Comparison of ENCODE assay signal across 8 cellular contexts in genomic region chr12:66708704-66709443, GRCh38.
DNase-seq lines count a peak whose midpoint lies in the region; ATAC-seq and TF ChIP-seq lines count a peak whose summit lies in the region.

No MANE protein-coding gene starts in this region.

- peak overlapping the region; percentile 82 for H3K27ac Mint-ChIP-seq in activated naive CD8-positive, alpha-beta T cell
- H3K27ac Mint-ChIP-seq in activated naive CD8-positive, alpha-beta T cell treated with anti-CD3 and anti-CD28 coated beads, Interleukin-2, amount 50 U/mL, for 24 hours = no peak overlapping the region

- H3K27me3 Mint-ChIP-seq in activated naive CD8-positive, alpha-beta T cell = no peaks in the 10 kb centered on the region
- H3K27me3 Mint-ChIP-seq in activated naive CD8-positive, alpha-beta T cell treated with anti-CD3 and anti-CD28 coated beads, Interleukin-2, amount 50 U/mL, for 24 hours = no peaks in the 10 kb centered on the region

- peak overlapping the region; percentile 59 for H3K4me3 Mint-ChIP-seq in activated naive CD8-positive, alpha-beta T cell
- no peak overlapping the region for H3K4me3 Mint-ChIP-seq in activated naive CD8-positive, alpha-beta T cell treated with anti-CD3 and anti-CD28 coated beads, Interleukin-2, amount 50 U/mL, for 24 hours

- DNase-seq in activated naive CD8-positive, alpha-beta T cell treated with anti-CD3 and anti-CD28 coated beads, Interleukin-2, amount 50 U/mL, for 24 hours = no peak
- peak in 2 of 3 experiments; percentile 12 to 58 for DNase-seq in NCI-H1417 (lab: John Stamatoyannopoulos, UW)
- DNase-seq in choroid plexus epithelial cell (ENCODE audit: low read depth) = peak; percentile 38
- peak; percentile 6 for DNase-seq in smooth muscle cell of the brain vasculature (ENCODE audit: low read depth, low spot score)
- DNase-seq in nucleus accumbens (lab: John Stamatoyannopoulos, UW) = no peak
- no peak for DNase-seq in NCI-H2107 (lab: John Stamatoyannopoulos, UW)

- no peak overlapping the region for H3K4me3 ChIP-seq in choroid plexus epithelial cell (ENCODE audit: low read depth, low read length)

- no peaks in the 10 kb centered on the region for H3K36me3 Mint-ChIP-seq in activated naive CD8-positive, alpha-beta T cell
- H3K36me3 Mint-ChIP-seq in activated naive CD8-positive, alpha-beta T cell treated with anti-CD3 and anti-CD28 coated beads, Interleukin-2, amount 50 U/mL, for 24 hours (ENCODE audit: low read depth) = no peaks in the 10 kb centered on the region

- TF ChIP-seq CTCF in choroid plexus epithelial cell (conservative IDR thresholded peaks at IDR 0.05; ENCODE audit: low read depth, low read length) = peak; percentile 42

- H3K4me1 Mint-ChIP-seq in activated naive CD8-positive, alpha-beta T cell (ENCODE audit: low read depth) = peaks cover 54% of the 10 kb centered on the region
- peaks cover 33% of the 10 kb centered on the region for H3K4me1 Mint-ChIP-seq in activated naive CD8-positive, alpha-beta T cell treated with anti-CD3 and anti-CD28 coated beads, Interleukin-2, amount 50 U/mL, for 24 hours

- H3K9me3 Mint-ChIP-seq in activated naive CD8-positive, alpha-beta T cell (ENCODE audit: low read depth) = no peaks in the 10 kb centered on the region
- H3K9me3 Mint-ChIP-seq in activated naive CD8-positive, alpha-beta T cell treated with anti-CD3 and anti-CD28 coated beads, Interleukin-2, amount 50 U/mL, for 24 hours = no peaks in the 10 kb centered on the region

- ATAC-seq in activated naive CD8-positive, alpha-beta T cell treated with anti-CD3 and anti-CD28 coated beads, Interleukin-2, amount 50 U/mL, for 24 hours = no peak
- ATAC-seq in HG03432 (IDR thresholded peaks at IDR 0.05; ENCODE audit: unreplicated experiment) = no peak

Comparison
In these comparisons a context has a peak if more than half of its experiments do, and no peak if none do; other contexts are left out.
1. DNase-seq: peak in NCI-H1417 (2 of 3), choroid plexus epithelial cell (single experiment) and smooth muscle cell of the brain vasculature (single experiment); none in activated naive CD8-positive, alpha-beta T cell treated with anti-CD3 and anti-CD28 coated beads, Interleukin-2, amount 50 U/mL, for 24 hours (single experiment), nucleus accumbens (0 of 56) and NCI-H2107 (single experiment).